Comparison of ENCODE assay signal across 10 cellular contexts in the genomic region with DNA sequence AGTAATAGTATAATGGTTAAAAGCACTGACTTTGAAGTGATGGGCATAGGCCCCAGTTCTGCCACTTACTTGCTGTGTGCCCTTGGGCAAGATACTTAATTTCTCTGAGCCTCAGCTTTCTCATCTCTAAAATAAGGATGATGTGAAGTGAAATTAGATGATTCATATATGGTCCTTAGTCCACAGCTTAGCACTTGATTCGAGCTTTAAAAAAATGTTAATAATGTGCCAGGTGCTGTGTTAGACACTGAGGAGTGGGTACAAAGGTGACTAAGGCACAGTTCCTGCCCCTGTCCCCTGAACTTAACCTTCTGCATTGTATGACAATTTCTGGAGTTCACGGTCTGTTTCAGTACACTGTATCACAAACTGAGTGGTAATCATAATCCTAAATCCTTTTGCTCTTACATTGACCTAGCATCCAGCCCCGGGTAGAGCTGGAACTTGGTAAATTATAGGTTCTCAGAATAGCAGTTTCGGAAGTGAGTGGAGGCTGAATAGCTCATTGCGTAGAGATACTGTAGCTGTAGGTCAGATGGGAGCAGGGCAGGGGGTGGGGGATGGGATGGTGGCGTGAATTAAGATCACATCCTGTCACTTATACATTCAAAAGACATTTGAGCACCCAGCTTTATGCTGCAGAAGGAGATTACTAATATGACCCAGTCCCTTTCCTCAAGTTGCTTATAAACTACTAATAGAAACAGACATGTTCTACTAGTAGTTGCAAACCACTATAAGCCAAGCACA. TPM values are rescaled to one million over a fixed set of nuclear protein-coding genes. Genes with fewer than 3 reads are reported as not detected.
DNase-seq lines count a peak whose midpoint lies in the region; ATAC-seq and TF ChIP-seq lines count a peak whose summit lies in the region.
"Had no signal": no experiment of that assay in that cellular context is flagged by ENCODE, and none has a peak within 500 bp of the region (broad histone marks: within the 10 kb centered on the region; RNA-seq: fewer than 3 reads in every experiment).

No MANE protein-coding gene starts in this region.

- H3K36me3 Mint-ChIP-seq in CD8-positive, alpha-beta T cell, result peaks cover 43% of the 10 kb centered on the region
- H3K36me3 Mint-ChIP-seq in activated naive CD8-positive, alpha-beta T cell treated with anti-CD3 and anti-CD28 coated beads, Interleukin-2, amount 50 U/mL, for 24 hours (ENCODE audit: low read depth), result peaks cover 49% of the 10 kb centered on the region
- H3K36me3 Mint-ChIP-seq in naive thymus-derived CD8-positive, alpha-beta T cell, result peaks cover 17 to 28% (median 27%) of the 10 kb centered on the region in 3 donors

- H3K27ac ChIP-seq in CD8-positive, alpha-beta T cell (ENCODE audit: low read depth, low read length), result no peak overlapping the region
- H3K27ac ChIP-seq in esophagus muscularis mucosa (replicated peaks in 1 of 4), result no peak overlapping the region

- CTCF ChIA-PET in CD8-positive, alpha-beta T cell (lab: Charles Lee), result interaction anchor here (0.7 to 1.8 kb wide), 3 partner anchors 12 to 66 kb away, joined by 3 to 6 read pairs (median 3); no protein-coding TSS in a partner anchor

- no peak for TF ChIP-seq EP300 in esophagus muscularis mucosa (IDR thresholded peaks at IDR 0.05)

- no peak overlapping the region for H3K27ac Mint-ChIP-seq in CD8-positive, alpha-beta T cell
- peak overlapping the region; percentile 91 for H3K27ac Mint-ChIP-seq in activated naive CD8-positive, alpha-beta T cell treated with anti-CD3 and anti-CD28 coated beads, Interleukin-2, amount 50 U/mL, for 24 hours
- H3K27ac Mint-ChIP-seq in naive thymus-derived CD8-positive, alpha-beta T cell, result peak overlapping the region in 8 of 10 donors; percentile 10 to 94 (median 53)

- no peaks in the 10 kb centered on the region for H3K27me3 ChIP-seq in CD8-positive, alpha-beta T cell (ENCODE audit: insufficient read depth, low read length)
- no peaks in the 10 kb centered on the region for H3K27me3 ChIP-seq in esophagus muscularis mucosa
- H3K27me3 ChIP-seq: uterus had no signal

- intact Hi-C loops in CD8-positive, alpha-beta T cell (cut with DNase I, micrococcal nuclease), result loop anchor here (2.0 to 10.0 kb wide), 6 partner anchors 74 to 813 kb away; partner anchors contain the start of genes CFAP57 (in 1 of the 2), EBNA1BP2 (in 1 of the 2), PPCS (in 1 of the 2) and SLC2A1 (in 1 of the 2)
- intact Hi-C loops in esophagus muscularis mucosa (cut with DNase I), result loop anchor here (2.0 to 10.0 kb wide), 3 partner anchors 31 to 193 kb away; partner anchors contain the start of genes C1orf50, ERMAP, P3H1 and PPIH

- no peaks in the 10 kb centered on the region for H3K36me3 ChIP-seq in CD8-positive, alpha-beta T cell (ENCODE audit: insufficient read depth, low read length)
- H3K36me3 ChIP-seq in esophagus muscularis mucosa, result peaks cover 8 to 37% (median 29%) of the 10 kb centered on the region in 4 donors
- H3K36me3 ChIP-seq: uterus had no signal

- no peak for ATAC-seq in CD8-positive, alpha-beta T cell
- ATAC-seq in activated naive CD8-positive, alpha-beta T cell treated with anti-CD3 and anti-CD28 coated beads, Interleukin-2, amount 50 U/mL, for 24 hours, result peak; percentile 11
- ATAC-seq in naive thymus-derived CD8-positive, alpha-beta T cell, result no peak
- no peak for ATAC-seq in HG02623 (IDR thresholded peaks at IDR 0.05; ENCODE audit: unreplicated experiment)
- no peak for ATAC-seq in HG03196 (IDR thresholded peaks at IDR 0.05; ENCODE audit: unreplicated experiment)

- no peak for DNase-seq in CD8-positive, alpha-beta T cell
- no peak for DNase-seq in Jurkat, Clone E6-1 (ENCODE audit: low read depth, low spot score)
- DNase-seq in activated naive CD8-positive, alpha-beta T cell treated with anti-CD3 and anti-CD28 coated beads, Interleukin-2, amount 50 U/mL, for 24 hours, result peak; percentile 12
- DNase-seq in naive thymus-derived CD8-positive, alpha-beta T cell, result no peak
- no peak for DNase-seq in HT-29 (ENCODE audit: low spot score)
- no peak for DNase-seq in esophagus muscularis mucosa (ENCODE audit: extremely low spot score)
- DNase-seq: activated effector memory CD4-positive, alpha-beta T cell treated with anti-CD3 and anti-CD28 coated beads, Interleukin-2, amount 50 U/mL, for 16 hours; uterus had no signal

- POLR2A ChIA-PET in CD8-positive, alpha-beta T cell (lab: Charles Lee), result interaction anchor here (1.1 to 1.4 kb wide), 3 partner anchors 13 to 65 kb away, joined by 3 read pairs; no protein-coding TSS in a partner anchor
- POLR2A ChIA-PET in naive thymus-derived CD8-positive, alpha-beta T cell (lab: Charles Lee), result interaction anchor here (0.6 to 2.1 kb wide), 4 partner anchors 26 to 236 kb away, joined by 3 to 9 read pairs (median 4); partner anchors contain the start of genes TMEM269 and YBX1

- no peaks in the 10 kb centered on the region for H3K9me3 Mint-ChIP-seq in CD8-positive, alpha-beta T cell
- H3K9me3 Mint-ChIP-seq in activated naive CD8-positive, alpha-beta T cell treated with anti-CD3 and anti-CD28 coated beads, Interleukin-2, amount 50 U/mL, for 24 hours, result peaks cover 4% of the 10 kb centered on the region
- peaks cover 0 to 15% (median 3%) of the 10 kb centered on the region in 9 donors for H3K9me3 Mint-ChIP-seq in naive thymus-derived CD8-positive, alpha-beta T cell

- H3K9me3 ChIP-seq in CD8-positive, alpha-beta T cell (ENCODE audit: low read length), result no peaks in the 10 kb centered on the region
- no peaks in the 10 kb centered on the region for H3K9me3 ChIP-seq in esophagus muscularis mucosa
- H3K9me3 ChIP-seq: uterus had no signal

- peaks cover 38% of the 10 kb centered on the region for H3K4me1 Mint-ChIP-seq in CD8-positive, alpha-beta T cell (ENCODE audit: low read depth)
- H3K4me1 Mint-ChIP-seq in activated naive CD8-positive, alpha-beta T cell treated with anti-CD3 and anti-CD28 coated beads, Interleukin-2, amount 50 U/mL, for 24 hours, result peaks cover 36% of the 10 kb centered on the region
- H3K4me1 Mint-ChIP-seq in naive thymus-derived CD8-positive, alpha-beta T cell, result peaks cover 29 to 48% (median 34%) of the 10 kb centered on the region in 4 donors

- TF ChIP-seq POLR2A in esophagus muscularis mucosa (IDR thresholded peaks at IDR 0.05; ENCODE audit: low read depth), result no peak

- H3K4me1 ChIP-seq in CD8-positive, alpha-beta T cell (ENCODE audit: insufficient read depth, low read length), result peaks cover 23% of the 10 kb centered on the region
- H3K4me1 ChIP-seq in esophagus muscularis mucosa, result peaks cover 15 to 24% (median 18%) of the 10 kb centered on the region in 4 donors
- H3K4me1 ChIP-seq: uterus had no signal

- no peaks in the 10 kb centered on the region for H3K27me3 Mint-ChIP-seq in CD8-positive, alpha-beta T cell (ENCODE audit: low read depth)
- no peaks in the 10 kb centered on the region for H3K27me3 Mint-ChIP-seq in activated naive CD8-positive, alpha-beta T cell treated with anti-CD3 and anti-CD28 coated beads, Interleukin-2, amount 50 U/mL, for 24 hours
- no peaks in the 10 kb centered on the region for H3K27me3 Mint-ChIP-seq in naive thymus-derived CD8-positive, alpha-beta T cell

- H3K4me3 ChIP-seq in CD8-positive, alpha-beta T cell (ENCODE audit: low read depth, low read length), result no peak overlapping the region
- peak overlapping the region; percentile 69 for H3K4me3 ChIP-seq in Jurkat, Clone E6-1 (ENCODE audit: low read length)
- H3K4me3 ChIP-seq in esophagus muscularis mucosa, result peak overlapping the region in 1 of 4 donors; percentile 97

- no peak for TF ChIP-seq CTCF in CD8-positive, alpha-beta T cell (IDR thresholded peaks at IDR 0.05)
- TF ChIP-seq CTCF in esophagus muscularis mucosa (IDR thresholded peaks at IDR 0.05), result no peak

- peak overlapping the region; percentile 92 for H3K4me3 Mint-ChIP-seq in CD8-positive, alpha-beta T cell
- peak overlapping the region; percentile 98 for H3K4me3 Mint-ChIP-seq in activated naive CD8-positive, alpha-beta T cell treated with anti-CD3 and anti-CD28 coated beads, Interleukin-2, amount 50 U/mL, for 24 hours
- peak overlapping the region; percentile 86 to 100 (median 96) for H3K4me3 Mint-ChIP-seq in naive thymus-derived CD8-positive, alpha-beta T cell

- 84% methylated on average over 6 of the region's 6 CpGs for WGBS in esophagus muscularis mucosa

RNA-seq across cellular contexts. Expression of gene ZNF691, which starts 1.5 kb away (rescaled TPM):
- total RNA-seq in CD8-positive, alpha-beta T cell, result 1 to 10 TPM; 1.1 to 1.3 TPM
- polyA plus RNA-seq in Jurkat, Clone E6-1 (2012; ENCODE audit: insufficient read depth, insufficient read length), result 25.4 TPM
- total RNA-seq in naive thymus-derived CD8-positive, alpha-beta T cell, result 10 to 100 TPM; 11.6 to 12.5 TPM
- polyA plus RNA-seq in naive thymus-derived CD8-positive, alpha-beta T cell, result 1 to 10 TPM; 8.5 to 9.7 (median 8.8) TPM
- total RNA-seq in HT-29 (2014; rRNA removed; shearing (Covaris generic)), result 5.5 and 6.5 TPM in 2 replicates
- total RNA-seq in esophagus muscularis mucosa, result 10 to 100 TPM in 3 of 4 donors, 1 to 10 TPM in 1; 10.0 to 14.2 (median 12.7) TPM

RNA-seq across cellular contexts. Expression of gene SVBP, which starts 30.7 kb away (rescaled TPM):
- 10 to 100 TPM; 17.6 to 18.3 TPM for total RNA-seq in CD8-positive, alpha-beta T cell
- polyA plus RNA-seq in Jurkat, Clone E6-1 (2012; ENCODE audit: insufficient read depth, insufficient read length), result 49.8 TPM
- 10 to 100 TPM; 20.5 to 22.6 TPM for total RNA-seq in naive thymus-derived CD8-positive, alpha-beta T cell
- polyA plus RNA-seq in naive thymus-derived CD8-positive, alpha-beta T cell, result 10 to 100 TPM; 36.2 to 54.6 (median 46.0) TPM
- total RNA-seq in HT-29 (2014; rRNA removed; shearing (Covaris generic)), result 17.1 and 19.7 TPM in 2 replicates
- 10 to 100 TPM; 19.1 to 39.5 (median 23.1) TPM for total RNA-seq in esophagus muscularis mucosa

RNA-seq across cellular contexts. Expression of gene ERMAP, which starts 31.0 kb away (rescaled TPM):
- total RNA-seq in CD8-positive, alpha-beta T cell, result 1 to 10 TPM; 3.0 to 3.3 TPM
- polyA plus RNA-seq in Jurkat, Clone E6-1 (2012; ENCODE audit: insufficient read depth, insufficient read length), result 3.7 TPM
- total RNA-seq in naive thymus-derived CD8-positive, alpha-beta T cell, result 1 to 10 TPM; 7.4 to 9.4 TPM
- polyA plus RNA-seq in naive thymus-derived CD8-positive, alpha-beta T cell, result 1 to 10 TPM; 1.1 to 2.9 (median 2.7) TPM
- 4.9 and 5.4 TPM in 2 replicates for total RNA-seq in HT-29 (2014; rRNA removed; shearing (Covaris generic))
- total RNA-seq in esophagus muscularis mucosa, result 10 to 100 TPM in 1 of 4 donors, 1 to 10 TPM in 3; 5.8 to 14.1 (median 9.1) TPM
